ENCODE assay signal across 1 cellular context in the genomic region with DNA sequence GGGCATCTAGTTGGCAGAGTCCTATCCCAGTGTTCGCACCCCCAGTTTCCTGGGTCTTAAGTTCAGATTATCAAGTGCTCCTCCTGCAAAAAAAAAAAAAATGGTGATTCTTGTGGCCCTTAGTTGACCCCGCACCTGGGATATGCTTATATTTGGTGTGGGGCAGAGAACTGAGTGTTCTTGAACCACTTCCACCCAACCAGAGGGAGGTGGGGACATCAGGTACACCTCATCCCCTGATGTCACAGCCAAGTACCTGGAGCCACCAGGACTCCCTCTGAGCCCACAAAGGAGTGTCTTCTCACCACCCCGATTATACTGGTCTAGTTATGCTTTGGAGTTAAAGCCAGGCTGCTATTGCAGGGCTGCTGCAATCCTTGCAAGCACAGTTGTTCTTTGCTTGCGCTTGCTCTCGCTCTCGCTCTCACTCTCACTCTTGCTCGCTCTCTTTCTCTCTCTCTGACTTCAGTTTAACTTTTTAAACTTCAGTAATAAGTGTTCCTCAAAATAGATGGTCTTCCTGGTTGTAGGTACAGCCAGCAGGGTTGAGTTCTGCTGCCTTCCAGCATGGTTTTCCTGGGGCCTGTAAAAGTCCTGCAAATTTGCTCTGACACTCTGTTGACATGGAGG.
TF ChIP-seq lines count a peak whose summit lies in the region.

No MANE protein-coding gene starts in this region.

TF ChIP-seq in HepG2, 621 proteins besides CTCF, POLR2A, EP300 and RAD21 (continued from another document):
- TF ChIP-seq, protein P1, sequence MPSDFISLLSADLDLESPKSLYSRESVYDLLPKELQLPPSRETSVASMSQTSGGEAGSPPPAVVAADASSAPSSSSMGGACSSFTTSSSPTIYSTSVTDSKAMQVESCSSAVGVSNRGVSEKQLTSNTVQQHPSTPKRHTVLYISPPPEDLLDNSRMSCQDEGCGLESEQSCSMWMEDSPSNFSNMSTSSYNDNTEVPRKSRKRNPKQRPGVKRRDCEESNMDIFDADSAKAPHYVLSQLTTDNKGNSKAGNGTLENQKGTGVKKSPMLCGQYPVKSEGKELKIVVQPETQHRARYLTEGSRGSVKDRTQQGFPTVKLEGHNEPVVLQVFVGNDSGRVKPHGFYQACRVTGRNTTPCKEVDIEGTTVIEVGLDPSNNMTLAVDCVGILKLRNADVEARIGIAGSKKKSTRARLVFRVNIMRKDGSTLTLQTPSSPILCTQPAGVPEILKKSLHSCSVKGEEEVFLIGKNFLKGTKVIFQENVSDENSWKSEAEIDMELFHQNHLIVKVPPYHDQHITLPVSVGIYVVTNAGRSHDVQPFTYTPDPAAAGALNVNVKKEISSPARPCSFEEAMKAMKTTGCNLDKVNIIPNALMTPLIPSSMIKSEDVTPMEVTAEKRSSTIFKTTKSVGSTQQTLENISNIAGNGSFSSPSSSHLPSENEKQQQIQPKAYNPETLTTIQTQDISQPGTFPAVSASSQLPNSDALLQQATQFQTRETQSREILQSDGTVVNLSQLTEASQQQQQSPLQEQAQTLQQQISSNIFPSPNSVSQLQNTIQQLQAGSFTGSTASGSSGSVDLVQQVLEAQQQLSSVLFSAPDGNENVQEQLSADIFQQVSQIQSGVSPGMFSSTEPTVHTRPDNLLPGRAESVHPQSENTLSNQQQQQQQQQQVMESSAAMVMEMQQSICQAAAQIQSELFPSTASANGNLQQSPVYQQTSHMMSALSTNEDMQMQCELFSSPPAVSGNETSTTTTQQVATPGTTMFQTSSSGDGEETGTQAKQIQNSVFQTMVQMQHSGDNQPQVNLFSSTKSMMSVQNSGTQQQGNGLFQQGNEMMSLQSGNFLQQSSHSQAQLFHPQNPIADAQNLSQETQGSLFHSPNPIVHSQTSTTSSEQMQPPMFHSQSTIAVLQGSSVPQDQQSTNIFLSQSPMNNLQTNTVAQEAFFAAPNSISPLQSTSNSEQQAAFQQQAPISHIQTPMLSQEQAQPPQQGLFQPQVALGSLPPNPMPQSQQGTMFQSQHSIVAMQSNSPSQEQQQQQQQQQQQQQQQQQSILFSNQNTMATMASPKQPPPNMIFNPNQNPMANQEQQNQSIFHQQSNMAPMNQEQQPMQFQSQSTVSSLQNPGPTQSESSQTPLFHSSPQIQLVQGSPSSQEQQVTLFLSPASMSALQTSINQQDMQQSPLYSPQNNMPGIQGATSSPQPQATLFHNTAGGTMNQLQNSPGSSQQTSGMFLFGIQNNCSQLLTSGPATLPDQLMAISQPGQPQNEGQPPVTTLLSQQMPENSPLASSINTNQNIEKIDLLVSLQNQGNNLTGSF (CRISPR knock-in tag; IDR thresholded peaks at IDR 0.05): no peak
- TF ChIP-seq ZNF501 (CRISPR knock-in tag; IDR thresholded peaks at IDR 0.05) (no peak), FOXC1 (CRISPR knock-in tag; IDR thresholded peaks at IDR 0.05; ENCODE audit: borderline replicate concordance) (no peak)
- TF ChIP-seq, protein P2, sequence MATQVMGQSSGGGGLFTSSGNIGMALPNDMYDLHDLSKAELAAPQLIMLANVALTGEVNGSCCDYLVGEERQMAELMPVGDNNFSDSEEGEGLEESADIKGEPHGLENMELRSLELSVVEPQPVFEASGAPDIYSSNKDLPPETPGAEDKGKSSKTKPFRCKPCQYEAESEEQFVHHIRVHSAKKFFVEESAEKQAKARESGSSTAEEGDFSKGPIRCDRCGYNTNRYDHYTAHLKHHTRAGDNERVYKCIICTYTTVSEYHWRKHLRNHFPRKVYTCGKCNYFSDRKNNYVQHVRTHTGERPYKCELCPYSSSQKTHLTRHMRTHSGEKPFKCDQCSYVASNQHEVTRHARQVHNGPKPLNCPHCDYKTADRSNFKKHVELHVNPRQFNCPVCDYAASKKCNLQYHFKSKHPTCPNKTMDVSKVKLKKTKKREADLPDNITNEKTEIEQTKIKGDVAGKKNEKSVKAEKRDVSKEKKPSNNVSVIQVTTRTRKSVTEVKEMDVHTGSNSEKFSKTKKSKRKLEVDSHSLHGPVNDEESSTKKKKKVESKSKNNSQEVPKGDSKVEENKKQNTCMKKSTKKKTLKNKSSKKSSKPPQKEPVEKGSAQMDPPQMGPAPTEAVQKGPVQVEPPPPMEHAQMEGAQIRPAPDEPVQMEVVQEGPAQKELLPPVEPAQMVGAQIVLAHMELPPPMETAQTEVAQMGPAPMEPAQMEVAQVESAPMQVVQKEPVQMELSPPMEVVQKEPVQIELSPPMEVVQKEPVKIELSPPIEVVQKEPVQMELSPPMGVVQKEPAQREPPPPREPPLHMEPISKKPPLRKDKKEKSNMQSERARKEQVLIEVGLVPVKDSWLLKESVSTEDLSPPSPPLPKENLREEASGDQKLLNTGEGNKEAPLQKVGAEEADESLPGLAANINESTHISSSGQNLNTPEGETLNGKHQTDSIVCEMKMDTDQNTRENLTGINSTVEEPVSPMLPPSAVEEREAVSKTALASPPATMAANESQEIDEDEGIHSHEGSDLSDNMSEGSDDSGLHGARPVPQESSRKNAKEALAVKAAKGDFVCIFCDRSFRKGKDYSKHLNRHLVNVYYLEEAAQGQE (IDR thresholded peaks at IDR 0.05; ENCODE audit: borderline replicate concordance in 1 of 2, low read depth in 1 of 2, low read length in 2 of 2): no peak
TF ChIP-seq in HepG2: peak in this region for 0.
